8 cellular contexts compared by ENCODE assay signal in genomic region chr19:33771308-33772101, GRCh38. TPM values are rescaled to one million over a fixed set of nuclear protein-coding genes. Genes with fewer than 3 reads are reported as not detected.
DNase-seq lines count a peak whose midpoint lies in the region; ATAC-seq lines count a peak whose summit lies in the region.

No MANE protein-coding gene starts in this region.

- H3K18ac ChIP-seq in mesenchymal stem cell (ENCODE audit: low read depth in 1 of 2, low read length in 2 of 2) = no peak overlapping the region

- CTCF ChIA-PET in activated CD4-positive, alpha-beta memory T cell treated with anti-CD3 and anti-CD28 coated beads for 36 hours (lab: Charles Lee) = interaction anchor here (0.6 to 5.5 kb wide), 7 partner anchors 236 to 356 kb away, joined by 3 to 67 read pairs (median 4); no protein-coding TSS in a partner anchor

- intact Hi-C loops in activated CD4-positive, alpha-beta memory T cell treated with anti-CD3 and anti-CD28 coated beads for 36 hours (cut with micrococcal nuclease) = loop anchor here (1.0 to 5.0 kb wide), 4 partner anchors 340 to 534 kb away; no protein-coding TSS in a partner anchor

- no peak overlapping the region for H2BK15ac ChIP-seq in mesenchymal stem cell (ENCODE audit: low read depth, poor library complexity, severe bottlenecking)

- H3K27me3 ChIP-seq in mesenchymal stem cell (ENCODE audit: control insufficient read depth in 1 of 2, insufficient read depth in 1 of 2, low read length in 2 of 2) = peaks cover 35 to 48% of the 10 kb centered on the region in 2 experiments

- H3K36me3 Mint-ChIP-seq in activated CD4-positive, alpha-beta memory T cell treated with anti-CD3 and anti-CD28 coated beads for 36 hours = no peaks in the 10 kb centered on the region

- ATAC-seq in HG03342 (IDR thresholded peaks at IDR 0.05; ENCODE audit: unreplicated experiment) (peak; percentile 56), GM21515 (IDR thresholded peaks at IDR 0.05; ENCODE audit: unreplicated experiment) (no peak)

- POLR2A ChIA-PET in activated CD4-positive, alpha-beta memory T cell treated with anti-CD3 and anti-CD28 coated beads for 36 hours (lab: Charles Lee) = no interaction called here

- H2BK5ac ChIP-seq in mesenchymal stem cell (ENCODE audit: low read depth, low read length, poor library complexity, severe bottlenecking) = no peak overlapping the region

- H3K4me2 ChIP-seq in mesenchymal stem cell (ENCODE audit: low read length, poor library complexity, severe bottlenecking) = no peak overlapping the region

- H3K9me3 Mint-ChIP-seq in activated CD4-positive, alpha-beta memory T cell treated with anti-CD3 and anti-CD28 coated beads for 36 hours = no peaks in the 10 kb centered on the region

- no peak overlapping the region for H3K27ac ChIP-seq in mesenchymal stem cell (ENCODE audit: low read length, poor library complexity, severe bottlenecking)

- H3K4ac ChIP-seq in mesenchymal stem cell (ENCODE audit: low read depth in 1 of 2, low read length in 2 of 2) = no peak overlapping the region

- no peak overlapping the region for H4K91ac ChIP-seq in mesenchymal stem cell (ENCODE audit: low read length)

- no peak overlapping the region for H4K8ac ChIP-seq in mesenchymal stem cell (ENCODE audit: low read length)

- WGBS in mesenchymal stem cell = 41% methylated on average over 20 of the region's 20 CpGs

- no peak overlapping the region for H3K14ac ChIP-seq in mesenchymal stem cell (ENCODE audit: low read length in 2 of 2)

- H3K4me3 ChIP-seq in mesenchymal stem cell (ENCODE audit: insufficient read depth in 1 of 2, low read depth in 1 of 2, low read length in 2 of 2) = no peak overlapping the region

- H3K9ac ChIP-seq in mesenchymal stem cell (ENCODE audit: low read length) = no peak overlapping the region

- no peak overlapping the region for H3K27ac Mint-ChIP-seq in activated CD4-positive, alpha-beta memory T cell treated with anti-CD3 and anti-CD28 coated beads for 36 hours

- H3K36me3 ChIP-seq in mesenchymal stem cell (ENCODE audit: control insufficient read depth in 1 of 2, insufficient read depth in 2 of 2, low read depth in 1 of 2, low read length in 2 of 2) = no peaks in the 10 kb centered on the region

- H2AK5ac ChIP-seq in mesenchymal stem cell (ENCODE audit: low read length, severe bottlenecking) = no peak overlapping the region

- H3K4me1 ChIP-seq in mesenchymal stem cell (ENCODE audit: control insufficient read depth, insufficient read depth, low read depth, low read length) = no peaks in the 10 kb centered on the region

- DNase-seq in D341Med (ENCODE audit: low spot score) (peak; percentile 90), NCI-H748 treated with DMSO at 0.1 percent for 48 hours (lab: John Stamatoyannopoulos, UW) (peak; percentile 67), mesenchymal stem cell (peak; percentile 58)
- peak; percentile 78 for DNase-seq in activated CD4-positive, alpha-beta memory T cell treated with anti-CD3 and anti-CD28 coated beads for 36 hours
- peak; percentile 60 for DNase-seq in effector CD4-positive, alpha-beta T cell
- DNase-seq in stimulated activated CD8-positive, alpha-beta memory T cell treated with anti-CD3 and anti-CD28 coated beads, Interleukin-4, amount 100 ng/mL, for 24 hours (ENCODE audit: low read depth) = peak; percentile 57

- no peak overlapping the region for H2BK120ac ChIP-seq in mesenchymal stem cell (ENCODE audit: low read depth, low read length)

- H3K23ac ChIP-seq in mesenchymal stem cell (ENCODE audit: low read length in 2 of 2) = no peak overlapping the region

- H3K9me3 ChIP-seq in mesenchymal stem cell (ENCODE audit: control insufficient read depth, low read length) = no peaks in the 10 kb centered on the region

- no peaks in the 10 kb centered on the region for H3K79me1 ChIP-seq in mesenchymal stem cell (replicated peaks; ENCODE audit: low read length, poor library complexity, severe bottlenecking)

- H3K4me3 Mint-ChIP-seq in activated CD4-positive, alpha-beta memory T cell treated with anti-CD3 and anti-CD28 coated beads for 36 hours = no peak overlapping the region

- no peak overlapping the region for H2AFZ ChIP-seq in mesenchymal stem cell (ENCODE audit: low read depth, low read length)

- no peaks in the 10 kb centered on the region for H3K4me1 Mint-ChIP-seq in activated CD4-positive, alpha-beta memory T cell treated with anti-CD3 and anti-CD28 coated beads for 36 hours (ENCODE audit: low read depth)

- H3K27me3 Mint-ChIP-seq in activated CD4-positive, alpha-beta memory T cell treated with anti-CD3 and anti-CD28 coated beads for 36 hours = peaks cover 16% of the 10 kb centered on the region

- H2BK12ac ChIP-seq in mesenchymal stem cell (ENCODE audit: low read length in 2 of 2) = no peak overlapping the region

RNA-seq across cellular contexts. Expression of gene KCTD15, which starts 25.2 kb away (rescaled TPM):
- 10 to 100 TPM; 10.2 to 11.8 TPM for total RNA-seq in activated CD4-positive, alpha-beta memory T cell treated with anti-CD3 and anti-CD28 coated beads for 36 hours
- 16.1 TPM for polyA plus RNA-seq in mesenchymal stem cell (2013, experiment 1 of 2)
- 19.5 TPM for polyA plus RNA-seq in mesenchymal stem cell (2013, experiment 2 of 2)
